ENCODE assay signal across 8 cellular contexts in genomic region chr4:157045507-157046127, GRCh38. TPM values are rescaled to one million over a fixed set of nuclear protein-coding genes. Genes with fewer than 3 reads are reported as not detected.
DNase-seq lines count a peak whose midpoint lies in the region; ATAC-seq and TF ChIP-seq lines count a peak whose summit lies in the region.

No MANE protein-coding gene starts in this region.

- no peaks in the 10 kb centered on the region for H3K9me3 Mint-ChIP-seq in progenitor cell of endocrine pancreas (ENCODE audit: low read depth)

- no peaks in the 10 kb centered on the region for H3K27me3 ChIP-seq in SJSA1 (replicated peaks)

- peaks cover 4% of the 10 kb centered on the region for H3K4me1 Mint-ChIP-seq in progenitor cell of endocrine pancreas (ENCODE audit: low read depth)

- peak; percentile 68 for TF ChIP-seq CTCF in progenitor cell of endocrine pancreas (IDR thresholded peaks at IDR 0.05; ENCODE audit: unreplicated experiment)

- H3K27ac Mint-ChIP-seq in progenitor cell of endocrine pancreas: no peak overlapping the region

- no peaks in the 10 kb centered on the region for H3K27me3 Mint-ChIP-seq in progenitor cell of endocrine pancreas

- H3K36me3 ChIP-seq in SJSA1: no peaks in the 10 kb centered on the region

- ATAC-seq in GM21526 (IDR thresholded peaks at IDR 0.05; ENCODE audit: low FRiP score, unreplicated experiment) (peak; percentile 82), HG03045 (IDR thresholded peaks at IDR 0.05; ENCODE audit: unreplicated experiment) (no peak)

- H3K36me3 Mint-ChIP-seq in progenitor cell of endocrine pancreas (ENCODE audit: insufficient read depth): no peaks in the 10 kb centered on the region

- DNase-seq in ELF-1 (ENCODE audit: low read depth, low spot score) (peak; percentile 8), SJSA1 (ENCODE audit: low read depth in 1 of 2, low spot score in 2 of 2) (peak; percentile 52 to 70), fibroblast of the conjunctiva (ENCODE audit: low read depth) (peak; percentile 68), progenitor cell of endocrine pancreas (ENCODE audit: low spot score, unreplicated experiment) (no peak)
- peak; percentile 45 for DNase-seq in Jurkat, Clone E6-1 (ENCODE audit: low read depth, low spot score)
- DNase-seq in activated CD4-positive, CD25-positive, alpha-beta regulatory T cell (lab: John Stamatoyannopoulos, UW): no peak

- H3K9me3 ChIP-seq in SJSA1 (replicated peaks): no peaks in the 10 kb centered on the region

- no peak overlapping the region for H3K4me3 Mint-ChIP-seq in progenitor cell of endocrine pancreas (ENCODE audit: low read depth)

- peak overlapping the region; percentile 15 for H3K27ac ChIP-seq in SJSA1

- H3K4me3 ChIP-seq in Jurkat, Clone E6-1 (ENCODE audit: low read length): no peak overlapping the region
- no peak overlapping the region for H3K4me3 ChIP-seq in SJSA1

- H3K4me1 ChIP-seq in SJSA1 (replicated peaks): peaks cover 25% of the 10 kb centered on the region

RNA-seq across cellular contexts. Expression of gene GLRB, which starts 30.3 kb away (rescaled TPM):
- 12.2 TPM for polyA plus RNA-seq in Jurkat, Clone E6-1 (2012; ENCODE audit: insufficient read depth, insufficient read length)
- 13.3 and 13.5 TPM in 2 replicates for total RNA-seq in SJSA1 (2014; rRNA removed; shearing (Covaris generic))
- total RNA-seq in progenitor cell of endocrine pancreas: 9.3 and 11.9 TPM in 2 replicates

Comparison
In these comparisons a context has a peak if more than half of its experiments do, and no peak if none do; other contexts are left out.
1. DNase-seq: peak in ELF-1 (single experiment), Jurkat, Clone E6-1 (single experiment), SJSA1 (2 of 2) and fibroblast of the conjunctiva (single experiment); none in progenitor cell of endocrine pancreas (single experiment) and activated CD4-positive, CD25-positive, alpha-beta regulatory T cell (0 of 4).